ENCODE assay signal across 8 cellular contexts in genomic region chr10:32958085-32958991, GRCh38. TPM values are rescaled to one million over a fixed set of nuclear protein-coding genes. Genes with fewer than 3 reads are reported as not detected.
DNase-seq lines count a peak whose midpoint lies in the region; ATAC-seq and TF ChIP-seq lines count a peak whose summit lies in the region.

ITGB1 (minus strand) TSS chr10:32958230; CDS start chr10:32935558, 22,672 bp downstream.

- peak; percentile 80 for ATAC-seq in GM18907 (IDR thresholded peaks at IDR 0.05; ENCODE audit: unreplicated experiment)
- peak; percentile 77 for ATAC-seq in HG03175 (IDR thresholded peaks at IDR 0.05; ENCODE audit: unreplicated experiment)
- ATAC-seq in central memory CD8-positive, alpha-beta T cell (replicated peaks; ENCODE audit: extremely low read depth, poor library complexity, severe bottlenecking), result peak; percentile 87

- CTCF ChIA-PET in AG04450 (lab: Charles Lee), result interaction anchor here (0.7 to 0.8 kb wide), 2 partner anchors 26 to 51 kb away, joined by 3 read pairs; no protein-coding TSS in a partner anchor

- H3K27me3 Mint-ChIP-seq in central memory CD8-positive, alpha-beta T cell, result no peaks in the 10 kb centered on the region

- H3K4me3 Mint-ChIP-seq in central memory CD8-positive, alpha-beta T cell, result peak within 1 kb of the TSS; percentile 89

- no peaks in the 10 kb centered on the region for H3K9me3 ChIP-seq in AG04450 (ENCODE audit: control insufficient read depth, insufficient read depth, low read length)

- POLR2A ChIA-PET in AG04450 (lab: Yijun Ruan, JAX), result interaction anchor here (1.0 to 4.8 kb wide), 3 partner anchors 22 to 23 kb away, joined by 3 to 28 read pairs (median 21); no protein-coding TSS in a partner anchor

- DNase-seq in AG04450 (ENCODE audit: low read depth, low spot score) (peak; percentile 92), NCI-H345 (lab: John Stamatoyannopoulos, UW) (peak; percentile 93), iris pigment epithelial cell (ENCODE audit: low read depth) (peak; percentile 97)
- peak; percentile 69 for DNase-seq in activated CD4-positive, CD25-positive, alpha-beta regulatory T cell treated with anti-CD3 and anti-CD28 coated beads, Interleukin-2, amount 50 U/mL, for 16 hours (ENCODE audit: low read depth, low spot score)
- peak; percentile 67 to 71 for DNase-seq in central memory CD8-positive, alpha-beta T cell (ENCODE audit: low spot score in 2 of 2)
- DNase-seq in stimulated activated CD4-positive, alpha-beta T cell treated with anti-CD3 and anti-CD28 coated beads, Interleukin-12 subunit alpha, Interleukin-12 subunit beta, amount 100 ng/mL, for 24 hours (ENCODE audit: low read depth in 2 of 2), result peak; percentile 73 to 79

- TF ChIP-seq CTCF in AG04450 (IDR thresholded peaks at IDR 0.05; ENCODE audit: low read depth, low read length), result no peak

- peaks cover 45% of the 10 kb centered on the region for H3K4me1 Mint-ChIP-seq in central memory CD8-positive, alpha-beta T cell

- H3K4me3 ChIP-seq in AG04450 (ENCODE audit: low read depth, low read length), result peak within 1 kb of the TSS; percentile 80

- H3K9me3 Mint-ChIP-seq in central memory CD8-positive, alpha-beta T cell, result no peaks in the 10 kb centered on the region

- peaks cover 11% of the 10 kb centered on the region for H3K36me3 Mint-ChIP-seq in central memory CD8-positive, alpha-beta T cell (ENCODE audit: insufficient read depth)

- H3K27me3 ChIP-seq in AG04450 (ENCODE audit: control insufficient read depth, insufficient read depth, low read length), result no peaks in the 10 kb centered on the region

- peak within 1 kb of the TSS; percentile 89 for H3K27ac Mint-ChIP-seq in central memory CD8-positive, alpha-beta T cell (ENCODE audit: low read depth)

- H3K27ac ChIP-seq in AG04450 (ENCODE audit: low read depth, low read length), result peak within 1 kb of the TSS; percentile 99

RNA-seq across cellular contexts. Expression of gene ITGB1, which starts in this region (rescaled TPM):
- 1,870 and 2,796 TPM in 2 replicates for polyA plus RNA-seq in AG04450 (2011; rRNA removed)
- polyA minus RNA-seq in AG04450 (2011; rRNA and poly(A)+ RNA removed), result 1,381 and 1,666 TPM in 2 replicates

Comparison
In these comparisons a context has a peak if more than half of its experiments do, and no peak if none do; other contexts are left out.
1. Peak in every context shown above with its lines: DNase-seq, ATAC-seq, H3K4me3 ChIP-seq and H3K27ac ChIP-seq.